Comparison of ENCODE assay signal across 8 cellular contexts in the genomic region with DNA sequence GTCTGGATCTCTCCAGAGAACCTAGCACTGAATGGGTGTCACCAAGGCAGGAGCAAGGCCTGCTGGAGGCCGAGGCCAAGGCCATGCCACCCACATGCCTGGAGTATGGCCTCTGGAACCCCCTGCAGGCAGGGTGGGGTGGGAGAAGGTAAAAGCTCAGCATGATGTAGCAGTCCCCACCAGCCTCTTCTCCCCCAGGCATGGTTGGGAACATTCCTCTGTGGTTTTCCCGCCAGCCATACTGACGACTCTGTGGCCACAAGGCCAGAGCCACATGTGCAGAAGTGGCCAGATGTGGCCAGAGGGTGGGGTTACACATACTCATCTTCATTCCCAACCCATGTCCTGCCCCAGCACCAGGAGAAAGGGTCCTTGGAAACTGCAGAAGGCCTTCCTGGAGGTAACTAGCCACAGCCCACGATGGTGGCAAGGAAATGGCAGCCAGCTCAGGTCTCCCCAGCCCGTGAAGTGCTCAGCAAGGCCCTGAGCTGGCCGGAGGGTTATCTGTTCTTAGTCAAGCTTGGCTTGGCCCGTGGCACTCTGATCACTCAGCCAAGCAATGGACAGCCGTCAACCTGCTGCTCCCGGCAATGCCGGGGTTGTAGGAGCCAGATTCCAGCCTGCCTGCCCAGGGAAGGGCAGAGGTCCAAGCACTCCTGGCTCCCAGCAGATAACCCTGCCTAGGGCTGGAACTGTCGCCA. TPM values are rescaled to one million over a fixed set of nuclear protein-coding genes. Genes with fewer than 3 reads are reported as not detected.
DNase-seq lines count a peak whose midpoint lies in the region; ATAC-seq and TF ChIP-seq lines count a peak whose summit lies in the region.

No MANE protein-coding gene starts in this region.

- no peaks in the 10 kb centered on the region for H3K9me3 ChIP-seq in ovary
- no peaks in the 10 kb centered on the region for H3K9me3 ChIP-seq in naive thymus-derived CD4-positive, alpha-beta T cell (ENCODE audit: control insufficient read depth in 2 of 3, low read length in 3 of 3)

- H3K27me3 ChIP-seq in ovary, result no peaks in the 10 kb centered on the region
- H3K27me3 ChIP-seq in naive thymus-derived CD4-positive, alpha-beta T cell (ENCODE audit: control insufficient read depth in 2 of 2, insufficient read depth in 2 of 2, low read length in 2 of 2), result no peaks in the 10 kb centered on the region

- no peak overlapping the region for H3K4me3 Mint-ChIP-seq in CD14-positive monocyte
- no peak overlapping the region for H3K4me3 Mint-ChIP-seq in naive thymus-derived CD4-positive, alpha-beta T cell

- H3K27me3 Mint-ChIP-seq in CD14-positive monocyte (ENCODE audit: low read depth in 3 of 3), result no peaks in the 10 kb centered on the region
- H3K27me3 Mint-ChIP-seq in naive thymus-derived CD4-positive, alpha-beta T cell, result no peaks in the 10 kb centered on the region

- 59 to 76% (median 75%) methylated on average over 11 of the region's 11 CpGs for WGBS in ovary, 3 donors

- POLR2A ChIA-PET in naive thymus-derived CD4-positive, alpha-beta T cell (lab: Charles Lee), result no interaction called here

- CTCF ChIA-PET in naive thymus-derived CD4-positive, alpha-beta T cell (lab: Charles Lee), result no interaction called here

- intact Hi-C loops in CD14-positive monocyte (cut with micrococcal nuclease) (no loop called here), ovary (cut with DNase I) (no loop called here)
- intact Hi-C loops in naive thymus-derived CD4-positive, alpha-beta T cell (cut with micrococcal nuclease), result no loop called here

- no peak for ATAC-seq in naive thymus-derived CD4-positive, alpha-beta T cell
- ATAC-seq in GM19455 (IDR thresholded peaks at IDR 0.05; ENCODE audit: unreplicated experiment), result no peak

- TF ChIP-seq EP300 in ovary (IDR thresholded peaks at IDR 0.05), result no peak

- TF ChIP-seq CTCF in CD14-positive monocyte (IDR thresholded peaks at IDR 0.05) (no peak), fibroblast of mammary gland (conservative IDR thresholded peaks at IDR 0.05; ENCODE audit: control insufficient read depth, insufficient read depth, low read depth, low read length) (no peak), ovary (IDR thresholded peaks at IDR 0.05) (no peak)

- H3K36me3 ChIP-seq in ovary, result no peaks in the 10 kb centered on the region
- peaks cover 0 to 15% (median 0%) of the 10 kb centered on the region in 3 experiments for H3K36me3 ChIP-seq in naive thymus-derived CD4-positive, alpha-beta T cell (ENCODE audit: control insufficient read depth in 2 of 3, insufficient read depth in 3 of 3, low read length in 3 of 3)

- peaks cover 19% of the 10 kb centered on the region for H3K4me1 ChIP-seq in ovary (ENCODE audit: insufficient read depth)
- H3K4me1 ChIP-seq in naive thymus-derived CD4-positive, alpha-beta T cell (ENCODE audit: control insufficient read depth in 2 of 2, insufficient read depth in 2 of 2, low read length in 2 of 2), result peaks cover 0 to 12% of the 10 kb centered on the region in 2 donors

- H3K27ac ChIP-seq in ovary, result peak overlapping the region; percentile 17 to 82
- no peak overlapping the region for H3K27ac ChIP-seq in naive thymus-derived CD4-positive, alpha-beta T cell (ENCODE audit: low read depth, low read length)

- no peak for TF ChIP-seq POLR2A in ovary (IDR thresholded peaks at IDR 0.05)

- H3K27ac Mint-ChIP-seq in CD14-positive monocyte, result peak overlapping the region in 5 of 7 donors; percentile 30 to 93 (median 70)
- H3K27ac Mint-ChIP-seq in naive thymus-derived CD4-positive, alpha-beta T cell, result peak overlapping the region in 1 of 9 donors; percentile 5

- H3K4me1 Mint-ChIP-seq in CD14-positive monocyte, result peaks cover 45% of the 10 kb centered on the region
- peaks cover 7 to 20% (median 12%) of the 10 kb centered on the region in 7 donors for H3K4me1 Mint-ChIP-seq in naive thymus-derived CD4-positive, alpha-beta T cell

- H3K36me3 Mint-ChIP-seq in CD14-positive monocyte, result peaks cover 17 to 46% of the 10 kb centered on the region in 2 donors
- H3K36me3 Mint-ChIP-seq in naive thymus-derived CD4-positive, alpha-beta T cell, result peaks cover 0 to 3% (median 0%) of the 10 kb centered on the region in 5 donors

- DNase-seq in CD14-positive monocyte (ENCODE audit: low spot score) (no peak), RPMI7951 (ENCODE audit: low read depth) (peak; percentile 90), fibroblast of mammary gland (ENCODE audit: low read depth) (peak; percentile 85), ovary (no peak), activated T-cell treated with anti-CD3 and anti-CD28 coated beads for 4 hours (no peak), inferior parietal cortex (ENCODE audit: extremely low spot score) (no peak)
- no peak for DNase-seq in naive thymus-derived CD4-positive, alpha-beta T cell

- H3K4me3 ChIP-seq in fibroblast of mammary gland (ENCODE audit: control insufficient read depth, low read depth, low read length) (no peak overlapping the region), ovary (no peak overlapping the region)
- no peak overlapping the region for H3K4me3 ChIP-seq in naive thymus-derived CD4-positive, alpha-beta T cell (ENCODE audit: low read length)

- no peaks in the 10 kb centered on the region for H3K9me3 Mint-ChIP-seq in CD14-positive monocyte
- H3K9me3 Mint-ChIP-seq in naive thymus-derived CD4-positive, alpha-beta T cell, result no peaks in the 10 kb centered on the region

RNA-seq across cellular contexts. Expression of a gene that starts 26.2 kb away (rescaled TPM):
- 10 to 100 TPM; 16.1 to 24.7 TPM for polyA plus RNA-seq in CD14-positive monocyte
- total RNA-seq in RPMI7951 (2014; rRNA removed; shearing (Covaris generic)), result 14.3 and 19.9 TPM in 2 replicates
- 10 to 100 TPM; 35.1 to 97.6 (median 67.2) TPM for total RNA-seq in ovary
- polyA plus RNA-seq in ovary, result 10 to 100 TPM; 11.4 to 75.8 TPM
- total RNA-seq in naive thymus-derived CD4-positive, alpha-beta T cell, result 100 to 1,000 TPM in 1 of 5 experiments, 10 to 100 TPM in 4; 15.2 to 106 (median 70.9) TPM
- polyA plus RNA-seq in naive thymus-derived CD4-positive, alpha-beta T cell, result 10 to 100 TPM; 18.3 to 41.9 TPM

RNA-seq across cellular contexts. Expression of a gene that starts 26.7 kb away (rescaled TPM):
- polyA plus RNA-seq in CD14-positive monocyte (10 to 100 TPM; 42.4 to 46.4 TPM), ovary (10 to 100 TPM; 37.1 to 49.1 TPM)
- total RNA-seq in RPMI7951 (2014; rRNA removed; shearing (Covaris generic)), result 18.2 and 22.9 TPM in 2 replicates
- total RNA-seq in ovary, result 10 to 100 TPM; 14.4 to 56.7 (median 36.2) TPM
- 10 to 100 TPM in 4 of 5 experiments, 1 to 10 TPM in 1; 9.4 to 25.8 (median 13.9) TPM for total RNA-seq in naive thymus-derived CD4-positive, alpha-beta T cell
- polyA plus RNA-seq in naive thymus-derived CD4-positive, alpha-beta T cell, result 10 to 100 TPM; 18.3 to 18.5 TPM

RNA-seq across cellular contexts. Expression of a gene that starts 30.8 kb away (rescaled TPM):
- polyA plus RNA-seq in CD14-positive monocyte (10 to 100 TPM; 64.4 to 65.8 TPM), ovary (10 to 100 TPM; 17.1 to 29.2 TPM)
- 29.2 and 30.9 TPM in 2 replicates for total RNA-seq in RPMI7951 (2014; rRNA removed; shearing (Covaris generic))
- total RNA-seq in ovary, result 10 to 100 TPM; 21.3 to 54.6 (median 37.1) TPM
- total RNA-seq in naive thymus-derived CD4-positive, alpha-beta T cell, result 10 to 100 TPM; 29.3 to 67.9 (median 33.2) TPM
- polyA plus RNA-seq in naive thymus-derived CD4-positive, alpha-beta T cell, result 10 to 100 TPM; 69.5 to 72.5 TPM

RNA-seq across cellular contexts. Expression of a gene that starts 44.5 kb away (rescaled TPM):
- polyA plus RNA-seq in CD14-positive monocyte (under 1 TPM; 0.17 to 0.20 TPM), ovary (1 to 10 TPM; 1.0 TPM)
- 7.3 and 9.9 TPM in 2 replicates for total RNA-seq in RPMI7951 (2014; rRNA removed; shearing (Covaris generic))
- total RNA-seq in ovary, result 1 to 10 TPM in 3 of 7 donors, under 1 TPM in 4; 0.86 to 6.3 (median 0.97) TPM
- 10 to 100 TPM in 1 of 5 experiments, 1 to 10 TPM in 2, under 1 TPM in 2; 0.76 to 12.3 (median 2.1) TPM for total RNA-seq in naive thymus-derived CD4-positive, alpha-beta T cell
- polyA plus RNA-seq in naive thymus-derived CD4-positive, alpha-beta T cell, result under 1 TPM; 0.26 to 0.48 TPM

Comparison
In these comparisons a context has a peak if more than half of its experiments do, and no peak if none do; other contexts are left out.
1. DNase-seq: peak in RPMI7951 (single experiment) and fibroblast of mammary gland (single experiment); none in CD14-positive monocyte (single experiment), ovary (0 of 5), activated T-cell treated with anti-CD3 and anti-CD28 coated beads for 4 hours (single experiment), naive thymus-derived CD4-positive, alpha-beta T cell (0 of 9) and inferior parietal cortex (single experiment).